In the genomic region with DNA sequence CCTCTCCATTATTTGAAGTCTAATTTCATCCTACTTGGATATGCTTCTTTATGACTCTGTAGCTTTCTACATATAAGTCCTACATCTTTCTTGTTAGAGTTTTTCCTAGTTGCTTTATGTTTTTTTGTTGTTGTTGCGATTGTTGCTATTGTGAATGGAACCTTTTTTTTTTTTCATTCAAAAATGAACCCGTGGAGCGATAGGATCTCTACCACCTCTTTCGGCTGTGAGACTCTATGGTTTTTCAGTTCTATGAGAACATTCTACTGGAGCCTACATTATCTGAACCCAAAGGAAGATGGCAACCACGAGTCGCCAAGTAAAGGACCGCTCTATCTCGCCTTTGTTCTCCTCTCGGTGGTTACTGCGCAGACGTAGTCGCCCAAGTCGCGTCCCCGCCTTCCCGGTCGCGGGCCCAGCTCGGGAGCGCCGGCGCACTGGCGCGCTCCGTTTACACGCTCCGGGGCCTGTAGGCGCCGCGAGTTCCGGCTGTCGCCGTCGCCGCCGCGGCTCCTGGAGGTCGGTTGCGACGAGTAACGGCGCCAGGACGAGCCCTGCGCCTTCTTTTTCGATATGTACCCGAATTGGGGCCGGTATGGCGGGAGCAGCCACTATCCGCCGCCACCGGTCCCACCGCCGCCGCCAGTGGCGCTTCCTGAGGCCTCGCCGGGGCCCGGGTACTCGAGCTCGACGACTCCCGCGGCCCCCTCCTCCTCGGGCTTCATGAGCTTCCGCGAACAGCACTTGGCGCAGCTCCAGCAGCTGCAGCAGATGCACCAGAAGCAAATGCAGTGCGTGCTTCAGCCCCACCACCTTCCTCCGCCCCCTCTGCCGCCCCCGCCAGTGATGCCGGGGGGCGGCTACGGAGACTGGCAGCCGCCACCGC, we compare ENCODE assay signal across 1 cellular context.
TF ChIP-seq lines count a peak whose summit lies in the region.

TSS of gene YLPM1 (plus strand) at position 400 of the 886 bp plus-strand sequence. CDS start at position 574, 174 bp downstream.

TF ChIP-seq in K562, 482 proteins besides CTCF, POLR2A, EP300 and RAD21 (continued from another document and continues in another):
- TF ChIP-seq ZBTB11 (CRISPR knock-in tag; IDR thresholded peaks at IDR 0.05) (0 out of 6 replicates have a peak, but pooled peaks of 1 of the 3 experiments have one; percentile 27), ZNF384 (IDR thresholded peaks at IDR 0.05; ENCODE audit: low read depth, low read length) (peak; percentile 93), CTCFL (IDR thresholded peaks at IDR 0.05; ENCODE audit: borderline replicate concordance, insufficient read depth, low read depth, low read length, poor library complexity, severe bottlenecking) (peak; percentile 2), EP400 (IDR thresholded peaks at IDR 0.05) (peak; percentile 67), ZFX (CRISPR knock-in tag; IDR thresholded peaks at IDR 0.05) (peak; percentile 98), TBP (optimal IDR thresholded peaks at IDR 0.05; ENCODE audit: low read depth, low read length) (peak; percentile 70), ZNF41 (CRISPR knock-in tag; conservative IDR thresholded peaks at IDR 0.05) (no peak), FOXJ3 (CRISPR knock-in tag; IDR thresholded peaks at IDR 0.05) (0 out of 2 replicates have a peak, but pooled peaks have one; percentile 39), CREB3L1 (IDR thresholded peaks at IDR 0.05; ENCODE audit: borderline replicate concordance, low read depth) (peak; percentile 77; the same call in 1 of the 2 replicates), ZFP91 (CRISPR knock-in tag; IDR thresholded peaks at IDR 0.05) (no peak), ZFP36 (IDR thresholded peaks at IDR 0.05; ENCODE audit: low read depth, low read length, partially characterized antibody) (no peak), PHF8 (IDR thresholded peaks at IDR 0.05; ENCODE audit: borderline replicate concordance, low read length) (peak; percentile 96), RB1 (IDR thresholded peaks at IDR 0.05; ENCODE audit: low read depth) (peak; percentile 65; the same call in 1 of the 2 replicates), ZNF311 (CRISPR knock-in tag; IDR thresholded peaks at IDR 0.05) (no peak), BRF1 (IDR thresholded peaks at IDR 0.05; ENCODE audit: borderline replicate concordance, extremely low read depth, insufficient read length) (no peak), CBX1 (IDR thresholded peaks at IDR 0.05; ENCODE audit: low read depth) (no peak), ZNF282 (CRISPR knock-in tag; IDR thresholded peaks at IDR 0.05) (no peak), NBN (IDR thresholded peaks at IDR 0.05; ENCODE audit: low read depth) (peak; percentile 61; the same call in 1 of the 2 replicates), RBFOX2 (IDR thresholded peaks at IDR 0.05; ENCODE audit: low read depth, low read length) (peak; percentile 95), L3MBTL2 (IDR thresholded peaks at IDR 0.05) (peak; percentile 62), YY1 (IDR thresholded peaks at IDR 0.05; ENCODE audit: borderline replicate concordance in 1 of 3, control insufficient read depth in 1 of 3, extremely low read depth in 1 of 3, insufficient read depth in 3 of 3, insufficient read length in 1 of 3, insufficient replicate concordance in 2 of 3, low read depth in 1 of 3, low read length in 2 of 3) (peak in 1 of 3 experiments; percentile 51), KLF16 (IDR thresholded peaks at IDR 0.05) (no peak), FOXM1 (IDR thresholded peaks at IDR 0.05; ENCODE audit: low read depth) (peak; percentile 63), FOXM1 (CRISPR knock-in tag; IDR thresholded peaks at IDR 0.05; ENCODE audit: low read depth) (no peak), MBD2 (IDR thresholded peaks at IDR 0.05; ENCODE audit: borderline replicate concordance, low read depth) (peak; percentile 32; the same call in 1 of the 2 replicates), MTA2 (IDR thresholded peaks at IDR 0.05; ENCODE audit: low read depth) (no peak), TRIM28 (IDR thresholded peaks at IDR 0.05) (no peak), SIN3B (IDR thresholded peaks at IDR 0.05; ENCODE audit: low read depth) (peak; percentile 42; the same call in 1 of the 2 replicates), SFPQ (IDR thresholded peaks at IDR 0.05; ENCODE audit: low read depth, low read length) (no peak), RNF2 (IDR thresholded peaks at IDR 0.05) (peak; percentile 65), TAF1 (IDR thresholded peaks at IDR 0.05; ENCODE audit: control insufficient read depth, extremely low read depth, insufficient read depth, low read length, severe bottlenecking) (peak; percentile 61), EGR1 (conservative IDR thresholded peaks at IDR 0.05) (peak; percentile 79), NFIC (IDR thresholded peaks at IDR 0.05) (peak; percentile 86), ZNF239 (CRISPR knock-in tag; IDR thresholded peaks at IDR 0.05) (no peak), RBBP5 (IDR thresholded peaks at IDR 0.05; ENCODE audit: borderline replicate concordance, insufficient read depth, low read length, poor library complexity, severe bottlenecking) (peak; percentile 65), ZNF695 (CRISPR knock-in tag; IDR thresholded peaks at IDR 0.05) (no peak), ERF (CRISPR knock-in tag; IDR thresholded peaks at IDR 0.05) (0 out of 2 replicates have a peak, but pooled peaks have one; percentile 65), LEF1 (IDR thresholded peaks at IDR 0.05) (0 out of 2 replicates have a peak, but pooled peaks have one; percentile 6), SMAD4 (CRISPR knock-in tag; conservative IDR thresholded peaks at IDR 0.05) (peak; percentile 54; the same call in 1 of the 2 replicates), HOXB6 (CRISPR knock-in tag; IDR thresholded peaks at IDR 0.05; ENCODE audit: borderline replicate concordance) (no peak)
- TF ChIP-seq, protein P1, sequence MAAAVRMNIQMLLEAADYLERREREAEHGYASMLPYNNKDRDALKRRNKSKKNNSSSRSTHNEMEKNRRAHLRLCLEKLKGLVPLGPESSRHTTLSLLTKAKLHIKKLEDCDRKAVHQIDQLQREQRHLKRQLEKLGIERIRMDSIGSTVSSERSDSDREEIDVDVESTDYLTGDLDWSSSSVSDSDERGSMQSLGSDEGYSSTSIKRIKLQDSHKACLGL (CRISPR knock-in tag; IDR thresholded peaks at IDR 0.05; ENCODE audit: borderline replicate concordance, poor library complexity, severe bottlenecking): no peak
- TF ChIP-seq, protein P2, sequence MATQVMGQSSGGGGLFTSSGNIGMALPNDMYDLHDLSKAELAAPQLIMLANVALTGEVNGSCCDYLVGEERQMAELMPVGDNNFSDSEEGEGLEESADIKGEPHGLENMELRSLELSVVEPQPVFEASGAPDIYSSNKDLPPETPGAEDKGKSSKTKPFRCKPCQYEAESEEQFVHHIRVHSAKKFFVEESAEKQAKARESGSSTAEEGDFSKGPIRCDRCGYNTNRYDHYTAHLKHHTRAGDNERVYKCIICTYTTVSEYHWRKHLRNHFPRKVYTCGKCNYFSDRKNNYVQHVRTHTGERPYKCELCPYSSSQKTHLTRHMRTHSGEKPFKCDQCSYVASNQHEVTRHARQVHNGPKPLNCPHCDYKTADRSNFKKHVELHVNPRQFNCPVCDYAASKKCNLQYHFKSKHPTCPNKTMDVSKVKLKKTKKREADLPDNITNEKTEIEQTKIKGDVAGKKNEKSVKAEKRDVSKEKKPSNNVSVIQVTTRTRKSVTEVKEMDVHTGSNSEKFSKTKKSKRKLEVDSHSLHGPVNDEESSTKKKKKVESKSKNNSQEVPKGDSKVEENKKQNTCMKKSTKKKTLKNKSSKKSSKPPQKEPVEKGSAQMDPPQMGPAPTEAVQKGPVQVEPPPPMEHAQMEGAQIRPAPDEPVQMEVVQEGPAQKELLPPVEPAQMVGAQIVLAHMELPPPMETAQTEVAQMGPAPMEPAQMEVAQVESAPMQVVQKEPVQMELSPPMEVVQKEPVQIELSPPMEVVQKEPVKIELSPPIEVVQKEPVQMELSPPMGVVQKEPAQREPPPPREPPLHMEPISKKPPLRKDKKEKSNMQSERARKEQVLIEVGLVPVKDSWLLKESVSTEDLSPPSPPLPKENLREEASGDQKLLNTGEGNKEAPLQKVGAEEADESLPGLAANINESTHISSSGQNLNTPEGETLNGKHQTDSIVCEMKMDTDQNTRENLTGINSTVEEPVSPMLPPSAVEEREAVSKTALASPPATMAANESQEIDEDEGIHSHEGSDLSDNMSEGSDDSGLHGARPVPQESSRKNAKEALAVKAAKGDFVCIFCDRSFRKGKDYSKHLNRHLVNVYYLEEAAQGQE (CRISPR knock-in tag; IDR thresholded peaks at IDR 0.05; ENCODE audit: low read depth): 0 out of 2 replicates have a peak, but pooled peaks have one; percentile 44
- TF ChIP-seq, protein P3, sequence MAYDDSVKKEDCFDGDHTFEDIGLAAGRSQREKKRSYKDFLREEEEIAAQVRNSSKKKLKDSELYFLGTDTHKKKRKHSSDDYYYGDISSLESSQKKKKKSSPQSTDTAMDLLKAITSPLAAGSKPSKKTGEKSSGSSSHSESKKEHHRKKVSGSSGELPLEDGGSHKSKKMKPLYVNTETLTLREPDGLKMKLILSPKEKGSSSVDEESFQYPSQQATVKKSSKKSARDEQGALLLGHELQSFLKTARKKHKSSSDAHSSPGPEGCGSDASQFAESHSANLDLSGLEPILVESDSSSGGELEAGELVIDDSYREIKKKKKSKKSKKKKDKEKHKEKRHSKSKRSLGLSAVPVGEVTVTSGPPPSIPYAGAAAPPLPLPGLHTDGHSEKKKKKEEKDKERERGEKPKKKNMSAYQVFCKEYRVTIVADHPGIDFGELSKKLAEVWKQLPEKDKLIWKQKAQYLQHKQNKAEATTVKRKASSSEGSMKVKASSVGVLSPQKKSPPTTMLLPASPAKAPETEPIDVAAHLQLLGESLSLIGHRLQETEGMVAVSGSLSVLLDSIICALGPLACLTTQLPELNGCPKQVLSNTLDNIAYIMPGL (CRISPR knock-in tag; IDR thresholded peaks at IDR 0.05): no peak
